15 cellular contexts compared by ENCODE assay signal in genomic region chr3:197183582-197183981, GRCh38.
A peak's percentile ranks its signal among the peaks of the same experiment; 100 is the strongest.
DNase-seq lines count a peak whose midpoint lies in the region; TF ChIP-seq lines count a peak whose summit lies in the region.
"Had no signal": no experiment of that assay in that cellular context is flagged by ENCODE, and none has a peak within 500 bp of the region (broad histone marks: within the 10 kb centered on the region; RNA-seq: fewer than 3 reads in every experiment).

No MANE protein-coding gene starts in this region.

- H3K4me1 ChIP-seq in breast epithelium (no peaks in the 10 kb centered on the region), colonic mucosa (no peaks in the 10 kb centered on the region)

- H3K9ac ChIP-seq in colonic mucosa (ENCODE audit: low read depth in 2 of 2, low read length in 2 of 2), result no peak overlapping the region

- H3K9me3 ChIP-seq in breast epithelium, result no peaks in the 10 kb centered on the region
- no peaks in the 10 kb centered on the region for H3K9me3 ChIP-seq in colonic mucosa

- H3K36me3 ChIP-seq in breast epithelium, result no peaks in the 10 kb centered on the region
- H3K36me3 ChIP-seq in colonic mucosa, result no peaks in the 10 kb centered on the region

- H3K4me3 ChIP-seq in breast epithelium (no peak overlapping the region), colonic mucosa (no peak overlapping the region)
- H3K4me3 ChIP-seq: GM12878, hepatocyte, lung had no signal

- DNase-seq in Ammon's horn (ENCODE audit: low spot score), result peak; percentile 58
- DNase-seq in NCI-H1092 (lab: John Stamatoyannopoulos, UW), result peak; percentile 64
- peak; percentile 82 to 88 for DNase-seq in NCI-H526 (lab: John Stamatoyannopoulos, UW)
- peak; percentile 25 for DNase-seq in globus pallidus (ENCODE audit: low spot score)
- DNase-seq in breast epithelium (ENCODE audit: low spot score in 2 of 2), result no peak
- no peak for DNase-seq in dermis blood vessel endothelial cell
- DNase-seq in colonic mucosa, result no peak
- DNase-seq in HUDEP-2 (lab: John Stamatoyannopoulos, UW; ENCODE audit: unreplicated experiment in 76 of 76), result no peak
- DNase-seq: activated CD4-positive, alpha-beta T cell treated with anti-CD3 and anti-CD28 coated beads for 4 hours; amniotic stem cell; DMS 273 treated with DMSO at 0.1 percent for 48 hours; T-cell had no signal

- TF ChIP-seq CTCF in breast epithelium (IDR thresholded peaks at IDR 0.05) (no peak), colonic mucosa (IDR thresholded peaks at IDR 0.05) (no peak)

- no peak for TF ChIP-seq POLR2A in breast epithelium (IDR thresholded peaks at IDR 0.05)

- H3K27me3 ChIP-seq in breast epithelium, result no peaks in the 10 kb centered on the region
- no peaks in the 10 kb centered on the region for H3K27me3 ChIP-seq in colonic mucosa
- H3K27me3 ChIP-seq: hepatocyte had no signal

- H3K27ac ChIP-seq in breast epithelium (no peak overlapping the region), colonic mucosa (no peak overlapping the region)
- H3K27ac ChIP-seq: hepatocyte had no signal

- intact Hi-C loops in breast epithelium (cut with DNase I; ENCODE audit: low total_unique reads) (no loop called here), colonic mucosa (cut with DNase I) (no loop called here)

Comparison
In these comparisons a context has a peak if more than half of its experiments do, and no peak if none do; other contexts are left out.
1. DNase-seq: peak in Ammon's horn (single experiment), NCI-H1092 (single experiment), NCI-H526 (2 of 2) and globus pallidus (single experiment); none in breast epithelium (0 of 2), dermis blood vessel endothelial cell (single experiment), colonic mucosa (single experiment) and HUDEP-2 (0 of 76).